In genomic region chr5:7808998-7809397, GRCh38 we compare ENCODE assay signal across 16 cellular contexts. TPM values are rescaled to one million over a fixed set of nuclear protein-coding genes. Genes with fewer than 3 reads are reported as not detected.
A peak's percentile ranks its signal among the peaks of the same experiment; 100 is the strongest.
DNase-seq lines count a peak whose midpoint lies in the region; ATAC-seq and TF ChIP-seq lines count a peak whose summit lies in the region.
"Had no signal": no experiment of that assay in that cellular context is flagged by ENCODE, and none has a peak within 500 bp of the region (broad histone marks: within the 10 kb centered on the region; RNA-seq: fewer than 3 reads in every experiment).

No MANE protein-coding gene starts in this region.

- no peaks in the 10 kb centered on the region for H3K79me2 ChIP-seq in GM23338 (replicated peaks; ENCODE audit: insufficient read depth)

- H3K27ac Mint-ChIP-seq in GM23338: no peak overlapping the region
- H3K27ac Mint-ChIP-seq: CD4-positive, alpha-beta T cell; H9; IgD-negative memory B cell had no signal

- H3K4me3 Mint-ChIP-seq in GM23338: no peak overlapping the region
- H3K4me3 Mint-ChIP-seq: CD4-positive, alpha-beta T cell; H9; IgD-negative memory B cell had no signal

- 0 out of 2 replicates have a peak, but pooled peaks cover 5% of the 10 kb centered on the region for H4K20me1 ChIP-seq in GM23338 (replicated peaks; ENCODE audit: insufficient read depth)

- H3F3A ChIP-seq in GM23338 (replicated peaks; ENCODE audit: low read depth): no peaks in the 10 kb centered on the region

- H3K36me3 Mint-ChIP-seq in GM23338 (ENCODE audit: low read depth): peaks cover 44% of the 10 kb centered on the region

- no peak for TF ChIP-seq POLR2A in vagina (IDR thresholded peaks at IDR 0.05)

- no peak overlapping the region for H2AFZ ChIP-seq in GM23338

- no peak overlapping the region for H3K27ac ChIP-seq in GM23338 (ENCODE audit: low read depth)
- no peak overlapping the region for H3K27ac ChIP-seq in vagina

- H3K4me1 ChIP-seq in GM23338 (ENCODE audit: insufficient read depth) (no peaks in the 10 kb centered on the region), vagina (no peaks in the 10 kb centered on the region)
- H3K4me1 ChIP-seq: BE2C, Caco-2 had no signal

- peaks cover 28% of the 10 kb centered on the region for H3K36me3 ChIP-seq in GM23338 (ENCODE audit: insufficient read depth)
- no peaks in the 10 kb centered on the region for H3K36me3 ChIP-seq in vagina
- H3K36me3 ChIP-seq: BE2C had no signal

- no peaks in the 10 kb centered on the region for H3K27me3 Mint-ChIP-seq in GM23338 (ENCODE audit: insufficient read depth, low read depth, poor library complexity)

- H3K9me3 ChIP-seq in vagina: no peaks in the 10 kb centered on the region
- H3K9me3 ChIP-seq: BE2C, Caco-2 had no signal

- H3K27me3 ChIP-seq in GM23338 (ENCODE audit: insufficient read depth): no peaks in the 10 kb centered on the region
- H3K27me3 ChIP-seq in vagina: no peaks in the 10 kb centered on the region
- H3K27me3 ChIP-seq: BE2C had no signal

- no peak for TF ChIP-seq CTCF in GM23338 (conservative IDR thresholded peaks at IDR 0.05; ENCODE audit: low read depth in 2 of 2)
- no peak for TF ChIP-seq CTCF in vagina (IDR thresholded peaks at IDR 0.05)

- H3K4me1 Mint-ChIP-seq in GM23338: peaks cover 3% of the 10 kb centered on the region
- H3K4me1 Mint-ChIP-seq: IgD-negative memory B cell had no signal

- H3K9me2 ChIP-seq in GM23338 (ENCODE audit: insufficient read depth): no peaks in the 10 kb centered on the region

- H3K9me3 Mint-ChIP-seq in GM23338: no peaks in the 10 kb centered on the region
- H3K9me3 Mint-ChIP-seq: CD4-positive, alpha-beta T cell; H9; IgD-negative memory B cell had no signal

- H3K4me2 ChIP-seq in GM23338: no peak overlapping the region

- intact Hi-C loops in vagina (cut with DNase I): no loop called here

- H3K4me3 ChIP-seq in GM23338 (no peak overlapping the region), vagina (no peak overlapping the region)

- peak; percentile 54 for DNase-seq in NCI-H1048 (lab: John Stamatoyannopoulos, UW)
- no peak for DNase-seq in GM23338 (ENCODE audit: low spot score)
- DNase-seq in activated CD8-positive, alpha-beta memory T cell treated with anti-CD3 and anti-CD28 coated beads for 24 hours: no peak
- no peak for DNase-seq in vagina (ENCODE audit: extremely low spot score in 2 of 2)
- no peak for DNase-seq in NCI-H510A treated with DMSO at 0.1 percent for 48 hours (lab: John Stamatoyannopoulos, UW)
- DNase-seq: ACHN; BE2C; C1 segment of cervical spinal cord; Caco-2; CD4-positive, alpha-beta T cell; H9; Karpas-422; KBM-7 had no signal

- peak; percentile 32 for ATAC-seq in GM19351 (IDR thresholded peaks at IDR 0.05; ENCODE audit: unreplicated experiment)
- peak; percentile 48 for ATAC-seq in HG03039 (IDR thresholded peaks at IDR 0.05; ENCODE audit: unreplicated experiment)
- ATAC-seq in GM23338: no peak

TF ChIP-seq in GM23338, 12 proteins besides CTCF, POLR2A, EP300 and RAD21:
- TF ChIP-seq CREB1 (CRISPR knock-in tag; IDR thresholded peaks at IDR 0.05; ENCODE audit: low read depth) (no peak), POLR2AphosphoS5 (IDR thresholded peaks at IDR 0.05; ENCODE audit: low read depth) (no peak), ZNF331 (CRISPR knock-in tag; IDR thresholded peaks at IDR 0.05; ENCODE audit: low read depth) (no peak)

RNA-seq across cellular contexts. Expression of gene CFAP90, which starts 41.9 kb away (rescaled TPM):
- total RNA-seq in GM23338 (2014; rRNA removed; shearing (Covaris generic)): 0.10 and 3.5 TPM in 2 replicates
- 1.0 and 1.3 TPM in 2 replicates for polyA plus RNA-seq in GM23338 (2016; fragmentation: Nextera tagmentation; extraction: Ambion mirVana)
- 2.5 TPM for total RNA-seq in vagina
- total RNA-seq: CD4-positive, alpha-beta T cell had no signal
- polyA plus RNA-seq: IgD-negative memory B cell had no signal

RNA-seq across cellular contexts. Expression of gene FASTKD3, which starts 59.8 kb away (rescaled TPM):
- 11.8 and 13.5 TPM in 2 replicates for total RNA-seq in GM23338 (2014; rRNA removed; shearing (Covaris generic))
- 10.8 and 12.2 TPM in 2 replicates for polyA plus RNA-seq in GM23338 (2016; fragmentation: Nextera tagmentation; extraction: Ambion mirVana)
- 14.7 TPM for total RNA-seq in vagina

RNA-seq across cellular contexts. Expression of gene MTRR, which starts 60.0 kb away (rescaled TPM):
- total RNA-seq in GM23338 (2014; rRNA removed; shearing (Covaris generic)): 39.7 and 55.9 TPM in 2 replicates
- 11.6 and 16.5 TPM in 2 replicates for polyA plus RNA-seq in GM23338 (2016; fragmentation: Nextera tagmentation; extraction: Ambion mirVana)
- total RNA-seq in vagina: 33.1 TPM
